Comparison of ENCODE assay signal across 21 cellular contexts in the genomic region with DNA sequence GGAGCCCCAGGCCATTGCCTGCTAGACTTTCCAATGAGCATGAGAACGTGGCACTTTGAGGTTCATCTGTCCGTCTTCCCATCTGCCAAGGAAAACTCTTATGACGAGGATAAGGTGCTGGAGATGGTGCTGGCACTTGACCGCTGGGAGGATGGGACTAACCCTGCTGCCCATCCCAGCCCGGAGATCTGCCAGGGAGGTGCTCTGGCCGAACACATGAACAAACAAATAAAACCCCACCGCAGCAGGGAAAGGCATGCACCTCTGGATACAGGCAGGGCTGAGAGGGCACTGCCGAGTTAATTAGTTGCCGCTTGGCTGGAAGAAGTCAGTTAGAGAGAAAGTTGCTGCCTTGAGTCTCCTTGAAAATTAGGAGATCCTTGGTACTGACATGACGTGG.
"Had no signal": no experiment of that assay in that cellular context is flagged by ENCODE, and none has a peak within 500 bp of the region (broad histone marks: within the 10 kb centered on the region; RNA-seq: fewer than 3 reads in every experiment).

No MANE protein-coding gene starts in this region.

- ATAC-seq: activated CD4-positive, alpha-beta T cell treated with anti-CD3 and anti-CD28 coated beads for 36 hours; activated CD8-positive, alpha-beta T cell treated with anti-CD3 and anti-CD28 coated beads for 36 hours; activated naive CD4-positive, alpha-beta T cell treated with anti-CD3 and anti-CD28 coated beads, Interleukin-2, amount 50 U/mL, for 72 hours had no signal

- H3K36me3 ChIP-seq: brain microvascular endothelial cell, Peyer's patch, WERI-Rb-1 had no signal

- H3K4me1 Mint-ChIP-seq: activated CD4-positive, alpha-beta T cell treated with anti-CD3 and anti-CD28 coated beads for 36 hours; IgD-negative memory B cell had no signal

- H3K36me3 Mint-ChIP-seq: activated naive CD4-positive, alpha-beta T cell treated with anti-CD3 and anti-CD28 coated beads, Interleukin-2, amount 50 U/mL, for 72 hours; IgD-negative memory B cell had no signal

- H3K27me3 ChIP-seq: brain microvascular endothelial cell, Peyer's patch had no signal

- DNase-seq: activated CD4-positive, alpha-beta T cell treated with anti-CD3 and anti-CD28 coated beads for 36 hours; activated CD8-positive, alpha-beta memory T cell treated with anti-CD3 and anti-CD28 coated beads, Interleukin-2, amount 50 U/mL, for 48 hours; activated CD8-positive, alpha-beta T cell treated with anti-CD3 and anti-CD28 coated beads for 36 hours; activated naive CD4-positive, alpha-beta T cell treated with Interleukin-2 at 50 U/mL for 16 hours; activated T-cell treated with anti-CD3 and anti-CD28 coated beads, Interleukin-2, amount 50 U/mL, for 1 hour; cerebellar nuclear complex; KG1; MM.1S; NCI-H1105; NCI-H1436; NCI-H1694 treated with DMSO at 0.1 percent for 48 hours; NCI-H2029 treated with DMSO at 0.1 percent for 48 hours; NCI-H446; NCI-H524; Peyer's patch; T-helper 1 cell; WERI-Rb-1 had no signal

- H3K4me3 Mint-ChIP-seq: activated CD4-positive, alpha-beta T cell treated with anti-CD3 and anti-CD28 coated beads for 36 hours; activated CD8-positive, alpha-beta T cell treated with anti-CD3 and anti-CD28 coated beads for 36 hours; IgD-negative memory B cell had no signal

- H3K4me1 ChIP-seq: Peyer's patch had no signal

- H3K27ac ChIP-seq: brain microvascular endothelial cell, Peyer's patch, SK-N-MC, WERI-Rb-1 had no signal

- H3K9me3 ChIP-seq: Peyer's patch had no signal

- H3K4me3 ChIP-seq: Peyer's patch, SK-N-MC had no signal

- H3K9me3 Mint-ChIP-seq: activated CD8-positive, alpha-beta T cell treated with anti-CD3 and anti-CD28 coated beads for 36 hours; activated naive CD4-positive, alpha-beta T cell treated with anti-CD3 and anti-CD28 coated beads, Interleukin-2, amount 50 U/mL, for 72 hours had no signal

- H3K27ac Mint-ChIP-seq: activated CD4-positive, alpha-beta T cell treated with anti-CD3 and anti-CD28 coated beads for 36 hours; activated CD8-positive, alpha-beta T cell treated with anti-CD3 and anti-CD28 coated beads for 36 hours; IgD-negative memory B cell had no signal
